21 cellular contexts compared by ENCODE assay signal in genomic region chr17:28327709-28328108, GRCh38. TPM values are rescaled to one million over a fixed set of nuclear protein-coding genes. Genes with fewer than 3 reads are reported as not detected.
DNase-seq lines count a peak whose midpoint lies in the region; ATAC-seq, FAIRE-seq and TF ChIP-seq lines count a peak whose summit lies in the region.
"Had no signal": no experiment of that assay in that cellular context is flagged by ENCODE, and none has a peak within 500 bp of the region (broad histone marks: within the 10 kb centered on the region; RNA-seq: fewer than 3 reads in every experiment).

No MANE protein-coding gene starts in this region.

- no CpG with 5 or more reads among the region's 3 CpGs for WGBS in IMR-90 (ENCODE audit: extremely low coverage in 2 of 2, insufficient read length in 1 of 2), 2 experiments
- WGBS in testis, 2 donors, result 62 to 78% methylated on average over 3 of the region's 3 CpGs

- H3K9me3 ChIP-seq in IMR-90 (ENCODE audit: control insufficient read depth, insufficient read depth, low read length) (no peaks in the 10 kb centered on the region), endothelial cell of umbilical vein (replicated peaks; ENCODE audit: control insufficient read depth, insufficient read depth, low read length) (no peaks in the 10 kb centered on the region), testis (no peaks in the 10 kb centered on the region)
- H3K9me3 ChIP-seq in CD4-positive, alpha-beta T cell (ENCODE audit: control insufficient read depth, low read length), result no peaks in the 10 kb centered on the region
- H3K9me3 ChIP-seq: body of pancreas, thyroid gland had no signal

- peaks cover 6% of the 10 kb centered on the region; the same call in 1 of the 2 replicates for H3K4me1 ChIP-seq in IMR-90 (ENCODE audit: control insufficient read depth, insufficient read depth, low read length)
- no peaks in the 10 kb centered on the region for H3K4me1 ChIP-seq in endothelial cell of umbilical vein (ENCODE audit: control insufficient read depth, extremely low read depth, insufficient read depth, low read length)
- H3K4me1 ChIP-seq in testis, result no peaks in the 10 kb centered on the region
- H3K4me1 ChIP-seq: thyroid gland had no signal

- TF ChIP-seq CTCF in IMR-90 (conservative IDR thresholded peaks at IDR 0.05; ENCODE audit: low read depth, low read length), result peak; percentile 23; the same call in 1 of the 2 replicates
- no peak for TF ChIP-seq CTCF in endothelial cell of umbilical vein (IDR thresholded peaks at IDR 0.05; ENCODE audit: extremely low read depth in 1 of 2, insufficient read depth in 1 of 2, low read depth in 1 of 2, low read length in 2 of 2)
- no peak for TF ChIP-seq CTCF in testis (IDR thresholded peaks at IDR 0.05)
- TF ChIP-seq CTCF in GM20000 (IDR thresholded peaks at IDR 0.05; ENCODE audit: extremely low read depth, missing control alignments), result no peak
- TF ChIP-seq CTCF in CD4-positive, alpha-beta T cell (IDR thresholded peaks at IDR 0.05), result no peak

- no peak overlapping the region for H4K8ac ChIP-seq in IMR-90 (ENCODE audit: low read depth in 2 of 2, low read length in 2 of 2)

- CTCF ChIA-PET in IMR-90 (lab: Yijun Ruan, JAX), result no interaction called here
- CTCF ChIA-PET in endothelial cell of umbilical vein (lab: Charles Lee), result no interaction called here
- CTCF ChIA-PET in CD4-positive, alpha-beta T cell (lab: Charles Lee), result no interaction called here

- no peak overlapping the region for H2BK20ac ChIP-seq in IMR-90 (ENCODE audit: low read depth, low read length)

- no peak overlapping the region for H3K23ac ChIP-seq in IMR-90 (ENCODE audit: low read depth, low read length)

- ATAC-seq in activated naive CD8-positive, alpha-beta T cell treated with anti-CD3 and anti-CD28 coated beads, Interleukin-2, amount 50 U/mL, for 24 hours, result no peak
- peak; percentile 62 for ATAC-seq in IMR-90 (ENCODE audit: low read depth)
- ATAC-seq in CD4-positive, alpha-beta T cell (ENCODE audit: poor library complexity), result no peak
- ATAC-seq: body of pancreas, left cardiac atrium, T-helper 17 cell had no signal

- H3K27ac ChIP-seq in IMR-90 (ENCODE audit: insufficient read depth, low read length) (no peak overlapping the region), endothelial cell of umbilical vein (ENCODE audit: insufficient read depth, low read depth, low read length) (no peak overlapping the region), testis (no peak overlapping the region)
- H3K27ac ChIP-seq in CD4-positive, alpha-beta T cell (ENCODE audit: low read depth, low read length), result no peak overlapping the region
- H3K27ac ChIP-seq: thyroid gland had no signal

- intact Hi-C loops in IMR-90 (cut with micrococcal nuclease) (loop anchor here (10.0 kb wide), 1 partner anchor 523 kb away; the partner anchor contains the start of gene NOS2), endothelial cell of umbilical vein (cut with micrococcal nuclease) (loop anchor here (1.0 kb wide), 1 partner anchor 8 kb away; the partner anchor contains the start of gene TMEM97), testis (cut with DNase I; ENCODE audit: low total_unique reads) (no loop called here)
- intact Hi-C loops in CD4-positive, alpha-beta T cell (cut with DNase I, micrococcal nuclease), result no loop called here

- H3K56ac ChIP-seq in IMR-90 (ENCODE audit: extremely low read depth, insufficient read depth, low read length), result no peak overlapping the region

- no peak overlapping the region for H2BK5ac ChIP-seq in IMR-90 (ENCODE audit: low read depth, low read length, poor library complexity, severe bottlenecking)

- no peaks in the 10 kb centered on the region for H3K9me3 Mint-ChIP-seq in activated naive CD8-positive, alpha-beta T cell treated with anti-CD3 and anti-CD28 coated beads, Interleukin-2, amount 50 U/mL, for 24 hours
- no peaks in the 10 kb centered on the region for H3K9me3 Mint-ChIP-seq in activated naive CD8-positive, alpha-beta T cell treated with anti-CD3 and anti-CD28 coated beads for 36 hours
- H3K9me3 Mint-ChIP-seq in CD4-positive, alpha-beta T cell, result no peaks in the 10 kb centered on the region
- H3K9me3 Mint-ChIP-seq: activated CD4-positive, alpha-beta T cell treated with anti-CD3 and anti-CD28 coated beads, Interleukin-2, amount 10 ng/mL, durations not matched to agents 24 days and 14 days; activated T-helper 2 cell treated with anti-CD3 and anti-CD28 coated beads, Interferon-gamma antibody, Interleukin-2, Interleukin-4, amounts not matched to agents 10 μg/mL and 5 μg/mL and 100 μg/mL, durations not matched to agents 14 hours and 24 hours and 36 hours had no signal

- H4K20me1 ChIP-seq in IMR-90 (ENCODE audit: insufficient read depth, low read length), result peaks cover 2% of the 10 kb centered on the region; the same call in 1 of the 2 replicates
- no peaks in the 10 kb centered on the region for H4K20me1 ChIP-seq in endothelial cell of umbilical vein (replicated peaks; ENCODE audit: control insufficient read depth, extremely low read depth, insufficient read depth, low read length)

- H3K36me3 ChIP-seq in IMR-90 (ENCODE audit: control insufficient read depth, insufficient read depth, low read length), result peaks cover 32% of the 10 kb centered on the region
- peaks cover 16 to 19% of the 10 kb centered on the region in 2 experiments for H3K36me3 ChIP-seq in endothelial cell of umbilical vein (ENCODE audit: control insufficient read depth in 2 of 2, extremely low read depth in 1 of 2, insufficient read depth in 2 of 2, low read length in 2 of 2)
- no peaks in the 10 kb centered on the region for H3K36me3 ChIP-seq in testis (ENCODE audit: low read depth, missing control alignments)

- TF ChIP-seq RAD21 in IMR-90 (IDR thresholded peaks at IDR 0.05; ENCODE audit: low read length), result 0 out of 2 replicates have a peak, but pooled peaks have one; percentile 26

- no peak overlapping the region for H2AK9ac ChIP-seq in IMR-90 (replicated peaks; ENCODE audit: low read depth, low read length, poor library complexity)

- H3K4me2 ChIP-seq in IMR-90 (ENCODE audit: low read depth, low read length) (no peak overlapping the region), endothelial cell of umbilical vein (ENCODE audit: insufficient read depth, low read length) (no peak overlapping the region)

- no peak overlapping the region for H2BK120ac ChIP-seq in IMR-90 (ENCODE audit: low read depth, low read length)

- H3K36me3 Mint-ChIP-seq in activated naive CD8-positive, alpha-beta T cell treated with anti-CD3 and anti-CD28 coated beads, Interleukin-2, amount 50 U/mL, for 24 hours (ENCODE audit: low read depth), result peaks cover 21% of the 10 kb centered on the region
- H3K36me3 Mint-ChIP-seq in activated naive CD8-positive, alpha-beta T cell treated with anti-CD3 and anti-CD28 coated beads for 36 hours, result peaks cover 15% of the 10 kb centered on the region
- H3K36me3 Mint-ChIP-seq in CD4-positive, alpha-beta T cell (ENCODE audit: low read depth), result peaks cover 57% of the 10 kb centered on the region

- H3K79me2 ChIP-seq in endothelial cell of umbilical vein (ENCODE audit: control insufficient read depth, insufficient read depth, low read length), result peaks cover 11% of the 10 kb centered on the region

- no TSS peak for BruUV-seq in IMR-90 (replicated peaks; lab: Mats Ljungman, UMichigan)
- BruUV-seq in endothelial cell of umbilical vein (replicated peaks; lab: Mats Ljungman, UMichigan), result no TSS peak

- peak; percentile 59 for FAIRE-seq in endothelial cell of umbilical vein (lab: Jason Lieb, UNC)
- FAIRE-seq: endometrium, GM19239 had no signal

- H2BK15ac ChIP-seq in IMR-90 (ENCODE audit: low read depth, low read length), result no peak overlapping the region

- H2AFZ ChIP-seq in IMR-90 (replicated peaks; ENCODE audit: low read length, poor library complexity) (no peak overlapping the region), endothelial cell of umbilical vein (ENCODE audit: low read depth, low read length) (no peak overlapping the region)

- dilution Hi-C loops in IMR-90 (cut with HindIII; ENCODE audit: low sequenced_read_pairs, unreplicated experiment) (no loop called here), endothelial cell of umbilical vein (cut with MboI; ENCODE audit: extremely low pct_ligation_motif_present, low sequenced_read_pairs) (no loop called here)

- H3K27me3 Mint-ChIP-seq in activated naive CD8-positive, alpha-beta T cell treated with anti-CD3 and anti-CD28 coated beads, Interleukin-2, amount 50 U/mL, for 24 hours, result no peaks in the 10 kb centered on the region
- no peaks in the 10 kb centered on the region for H3K27me3 Mint-ChIP-seq in activated naive CD8-positive, alpha-beta T cell treated with anti-CD3 and anti-CD28 coated beads for 36 hours
- H3K27me3 Mint-ChIP-seq in CD4-positive, alpha-beta T cell, result no peaks in the 10 kb centered on the region
- H3K27me3 Mint-ChIP-seq: activated CD4-positive, alpha-beta T cell treated with anti-CD3 and anti-CD28 coated beads, Interleukin-2, amount 10 ng/mL, durations not matched to agents 24 days and 14 days; T-helper 17 cell had no signal

- H3K4me3 ChIP-seq in IMR-90 (ENCODE audit: insufficient read depth, low read depth, low read length) (no peak overlapping the region), endothelial cell of umbilical vein (replicated peaks in 1 of 3; ENCODE audit: insufficient read depth in 1 of 3, low read depth in 1 of 3, low read length in 3 of 3) (no peak overlapping the region), testis (no peak overlapping the region)
- H3K4me3 ChIP-seq: body of pancreas, thyroid gland had no signal

- in situ Hi-C loops in IMR-90 (cut with MboI; ENCODE audit: low sequenced_read_pairs), result loop anchor here (10.0 to 25.0 kb wide), 2 partner anchors 283 to 790 kb away; partner anchors contain the start of gene NLK

- no peak for TF ChIP-seq POLR2A in IMR-90 (IDR thresholded peaks at IDR 0.05; ENCODE audit: low read depth, low read length)
- no peak for TF ChIP-seq POLR2A in endothelial cell of umbilical vein (IDR thresholded peaks at IDR 0.05; ENCODE audit: low read depth, low read length)
- TF ChIP-seq POLR2A in testis (IDR thresholded peaks at IDR 0.05), result no peak

- no peak overlapping the region for H3K18ac ChIP-seq in IMR-90 (ENCODE audit: low read depth, low read length)

- H3K4ac ChIP-seq in IMR-90 (ENCODE audit: low read depth, low read length), result no peak overlapping the region

- POLR2A ChIA-PET in IMR-90 (lab: Charles Lee; ENCODE audit: unreplicated experiment), result no interaction called here
- POLR2A ChIA-PET in endothelial cell of umbilical vein (lab: Charles Lee), result no interaction called here
- POLR2A ChIA-PET in CD4-positive, alpha-beta T cell (lab: Charles Lee), result no interaction called here

- H3K79me1 ChIP-seq in IMR-90 (ENCODE audit: low read depth in 1 of 2, low read length in 2 of 2), result peaks cover 25 to 42% of the 10 kb centered on the region in 2 experiments

- no peak overlapping the region for H2AK5ac ChIP-seq in IMR-90 (ENCODE audit: low read depth, low read length)

- H3K27me3 ChIP-seq in IMR-90 (ENCODE audit: control insufficient read depth, insufficient read depth, low read length) (no peaks in the 10 kb centered on the region), endothelial cell of umbilical vein (ENCODE audit: control insufficient read depth in 2 of 2, insufficient read depth in 2 of 2, low read length in 2 of 2) (no peaks in the 10 kb centered on the region), testis (no peaks in the 10 kb centered on the region)
- no peaks in the 10 kb centered on the region for H3K27me3 ChIP-seq in CD4-positive, alpha-beta T cell (ENCODE audit: control insufficient read depth, insufficient read depth, low read length)
- H3K27me3 ChIP-seq: body of pancreas, thyroid gland had no signal

- peaks cover 20% of the 10 kb centered on the region for H3K4me1 Mint-ChIP-seq in activated naive CD8-positive, alpha-beta T cell treated with anti-CD3 and anti-CD28 coated beads, Interleukin-2, amount 50 U/mL, for 24 hours
- peaks cover 21% of the 10 kb centered on the region for H3K4me1 Mint-ChIP-seq in activated naive CD8-positive, alpha-beta T cell treated with anti-CD3 and anti-CD28 coated beads for 36 hours
- H3K4me1 Mint-ChIP-seq in CD4-positive, alpha-beta T cell (ENCODE audit: low read depth), result peaks cover 7% of the 10 kb centered on the region

- H3K14ac ChIP-seq in IMR-90 (replicated peaks; ENCODE audit: low read depth, low read length), result no peak overlapping the region

- H3K27ac Mint-ChIP-seq in activated naive CD8-positive, alpha-beta T cell treated with anti-CD3 and anti-CD28 coated beads, Interleukin-2, amount 50 U/mL, for 24 hours, result peak overlapping the region; percentile 33
- H3K27ac Mint-ChIP-seq in activated naive CD8-positive, alpha-beta T cell treated with anti-CD3 and anti-CD28 coated beads for 36 hours, result no peak overlapping the region
- H3K27ac Mint-ChIP-seq in CD4-positive, alpha-beta T cell, result no peak overlapping the region
- H3K27ac Mint-ChIP-seq: activated CD4-positive, alpha-beta T cell treated with anti-CD3 and anti-CD28 coated beads, Interleukin-2, amount 10 ng/mL, durations not matched to agents 24 days and 14 days; T-helper 17 cell had no signal

- no peak overlapping the region for H4K5ac ChIP-seq in IMR-90 (ENCODE audit: low read depth, low read length)

- DNase-seq in activated naive CD8-positive, alpha-beta T cell treated with anti-CD3 and anti-CD28 coated beads, Interleukin-2, amount 50 U/mL, for 24 hours, result no peak
- DNase-seq in activated naive CD8-positive, alpha-beta T cell treated with anti-CD3 and anti-CD28 coated beads for 36 hours, result no peak
- DNase-seq in IMR-90 (peak; percentile 37), endothelial cell of umbilical vein (ENCODE audit: low read depth, low spot score) (no peak), testis (peak; percentile 2), NCI-H446 (lab: John Stamatoyannopoulos, UW) (no peak), GM20000 (ENCODE audit: low spot score) (no peak)
- no peak for DNase-seq in CD4-positive, alpha-beta T cell
- DNase-seq: activated CD4-positive, alpha-beta T cell treated with anti-CD3 and anti-CD28 coated beads, Interleukin-2, amount 10 ng/mL, durations not matched to agents 24 days and 14 days; body of pancreas; GOT3; left cardiac atrium; NCI-H187 treated with DMSO at 0.1 percent for 48 hours; NCI-H526; T-helper 17 cell; thyroid gland had no signal

- H4K91ac ChIP-seq in IMR-90 (ENCODE audit: insufficient read depth, low read depth, low read length), result no peak overlapping the region

- no peak overlapping the region for H3K4me3 Mint-ChIP-seq in activated naive CD8-positive, alpha-beta T cell treated with anti-CD3 and anti-CD28 coated beads, Interleukin-2, amount 50 U/mL, for 24 hours
- H3K4me3 Mint-ChIP-seq in activated naive CD8-positive, alpha-beta T cell treated with anti-CD3 and anti-CD28 coated beads for 36 hours, result no peak overlapping the region
- H3K4me3 Mint-ChIP-seq in CD4-positive, alpha-beta T cell, result no peak overlapping the region
- H3K4me3 Mint-ChIP-seq: activated CD4-positive, alpha-beta T cell treated with anti-CD3 and anti-CD28 coated beads, Interleukin-2, amount 10 ng/mL, durations not matched to agents 24 days and 14 days; T-helper 17 cell had no signal

- no peaks in the 10 kb centered on the region for H3K9me1 ChIP-seq in IMR-90 (ENCODE audit: insufficient read depth, low read length)
- no peaks in the 10 kb centered on the region for H3K9me1 ChIP-seq in endothelial cell of umbilical vein (replicated peaks; ENCODE audit: control insufficient read depth, extremely low read depth, insufficient read depth, low read length)

- no peak overlapping the region for H3K9ac ChIP-seq in IMR-90 (ENCODE audit: low read depth, low read length)
- H3K9ac ChIP-seq in endothelial cell of umbilical vein (replicated peaks; ENCODE audit: extremely low read depth, insufficient read depth, low read length), result no peak overlapping the region

RNA-seq across cellular contexts. Expression of gene IFT20, which starts 7.6 kb away (rescaled TPM):
- total RNA-seq in activated naive CD8-positive, alpha-beta T cell treated with anti-CD3 and anti-CD28 coated beads for 36 hours, result 10 to 100 TPM; 17.0 to 21.4 TPM
- 25.5 and 37.8 TPM in 2 replicates for total RNA-seq in IMR-90 (2012; rRNA removed)
- 40.0 and 46.3 TPM in 2 replicates for polyA plus RNA-seq in IMR-90 (2012; rRNA removed)
- 30.3 and 41.1 TPM in 2 replicates for polyA plus RNA-seq in IMR-90 (2012; cell fraction: cytosol; rRNA removed)
- 84.5 and 162 TPM in 2 replicates for polyA plus RNA-seq in IMR-90 (2012; cell fraction: nucleus; rRNA removed; ENCODE audit: low replicate concordance)
- 36.3 and 45.0 TPM in 2 replicates for total RNA-seq in endothelial cell of umbilical vein
- 19.2 and 26.5 TPM in 2 replicates for polyA plus RNA-seq in endothelial cell of umbilical vein
- polyA plus RNA-seq in endothelial cell of umbilical vein (2011; cell fraction: cytosol; rRNA removed), result 29.0 and 34.7 TPM in 2 replicates
- 64.3 and 72.0 TPM in 2 replicates for polyA plus RNA-seq in endothelial cell of umbilical vein (2011; cell fraction: nucleus; rRNA removed)
- polyA plus RNA-seq in endothelial cell of umbilical vein (2012), result 53.7 and 59.8 TPM in 2 replicates
- polyA minus RNA-seq in endothelial cell of umbilical vein, result 11.3 and 18.4 TPM in 2 replicates
- polyA minus RNA-seq in endothelial cell of umbilical vein (2011; cell fraction: cytosol; rRNA and poly(A)+ RNA removed), result 7.7 TPM
- polyA minus RNA-seq in endothelial cell of umbilical vein (2011; cell fraction: nucleus; rRNA and poly(A)+ RNA removed), result 13.6 and 20.6 TPM in 2 replicates
- 10 to 100 TPM; 79.8 to 94.8 TPM for total RNA-seq in testis
- 104 TPM for polyA plus RNA-seq in testis (ENCODE audit: insufficient read depth, low read depth, low replicate concordance)
- total RNA-seq in CD4-positive, alpha-beta T cell, result 10 to 100 TPM; 52.6 to 53.1 TPM

RNA-seq across cellular contexts. Expression of gene TNFAIP1, which starts 7.9 kb away (rescaled TPM):
- total RNA-seq in activated naive CD8-positive, alpha-beta T cell treated with anti-CD3 and anti-CD28 coated beads for 36 hours, result 10 to 100 TPM; 22.2 to 23.2 TPM
- 45.3 and 49.1 TPM in 2 replicates for total RNA-seq in IMR-90 (2012; rRNA removed)
- polyA plus RNA-seq in IMR-90 (2012; rRNA removed), result 62.9 and 75.9 TPM in 2 replicates
- polyA plus RNA-seq in IMR-90 (2012; cell fraction: cytosol; rRNA removed), result 34.5 and 53.3 TPM in 2 replicates
- polyA plus RNA-seq in IMR-90 (2012; cell fraction: nucleus; rRNA removed; ENCODE audit: low replicate concordance), result 93.6 and 106 TPM in 2 replicates
- total RNA-seq in endothelial cell of umbilical vein, result 79.5 and 89.6 TPM in 2 replicates
- polyA plus RNA-seq in endothelial cell of umbilical vein, result 85.7 and 101 TPM in 2 replicates
- 71.6 and 78.1 TPM in 2 replicates for polyA plus RNA-seq in endothelial cell of umbilical vein (2011; cell fraction: cytosol; rRNA removed)
- polyA plus RNA-seq in endothelial cell of umbilical vein (2011; cell fraction: nucleus; rRNA removed), result 127 and 149 TPM in 2 replicates
- 76.8 and 87.4 TPM in 2 replicates for polyA plus RNA-seq in endothelial cell of umbilical vein (2012)
- 176 and 200 TPM in 2 replicates for polyA minus RNA-seq in endothelial cell of umbilical vein
- polyA minus RNA-seq in endothelial cell of umbilical vein (2011; cell fraction: cytosol; rRNA and poly(A)+ RNA removed), result 50.8 TPM
- 68.3 and 109 TPM in 2 replicates for polyA minus RNA-seq in endothelial cell of umbilical vein (2011; cell fraction: nucleus; rRNA and poly(A)+ RNA removed)
- total RNA-seq in testis, result 10 to 100 TPM; 42.9 to 65.7 TPM
- 41.8 TPM for polyA plus RNA-seq in testis (ENCODE audit: insufficient read depth, low read depth, low replicate concordance)
- 10 to 100 TPM in 1 of 2 experiments, 1 to 10 TPM in 1; 9.5 to 12.1 TPM for total RNA-seq in CD4-positive, alpha-beta T cell

RNA-seq across cellular contexts. Expression of gene TMEM97, which starts 8.7 kb away (rescaled TPM):
- total RNA-seq in activated naive CD8-positive, alpha-beta T cell treated with anti-CD3 and anti-CD28 coated beads for 36 hours, result 10 to 100 TPM; 58.1 to 58.2 TPM
- total RNA-seq in IMR-90 (2012; rRNA removed) (21.3 and 23.1 TPM in 2 replicates), endothelial cell of umbilical vein (43.5 and 51.7 TPM in 2 replicates), testis (100 to 1,000 TPM; 118 to 139 TPM)
- polyA plus RNA-seq in IMR-90 (2012; rRNA removed) (10.4 and 12.3 TPM in 2 replicates), endothelial cell of umbilical vein (27.0 and 30.7 TPM in 2 replicates), testis (ENCODE audit: insufficient read depth, low read depth, low replicate concordance) (108 TPM)
- polyA plus RNA-seq in IMR-90 (2012; cell fraction: cytosol; rRNA removed), result 5.1 and 8.9 TPM in 2 replicates
- polyA plus RNA-seq in IMR-90 (2012; cell fraction: nucleus; rRNA removed; ENCODE audit: low replicate concordance), result 1.6 and 2.6 TPM in 2 replicates
- 24.7 and 27.1 TPM in 2 replicates for polyA plus RNA-seq in endothelial cell of umbilical vein (2011; cell fraction: cytosol; rRNA removed)
- polyA plus RNA-seq in endothelial cell of umbilical vein (2011; cell fraction: nucleus; rRNA removed), result 9.0 and 13.4 TPM in 2 replicates
- 16.9 and 21.6 TPM in 2 replicates for polyA plus RNA-seq in endothelial cell of umbilical vein (2012)
- 50.7 and 53.2 TPM in 2 replicates for polyA minus RNA-seq in endothelial cell of umbilical vein
- polyA minus RNA-seq in endothelial cell of umbilical vein (2011; cell fraction: cytosol; rRNA and poly(A)+ RNA removed), result 52.7 TPM
- polyA minus RNA-seq in endothelial cell of umbilical vein (2011; cell fraction: nucleus; rRNA and poly(A)+ RNA removed), result 9.1 and 14.0 TPM in 2 replicates
- 1 to 10 TPM; 2.6 to 3.7 TPM for total RNA-seq in CD4-positive, alpha-beta T cell

RNA-seq across cellular contexts. Expression of gene POLDIP2, which starts 29.6 kb away (rescaled TPM):
- 100 to 1,000 TPM; 125 to 126 TPM for total RNA-seq in activated naive CD8-positive, alpha-beta T cell treated with anti-CD3 and anti-CD28 coated beads for 36 hours
- total RNA-seq in IMR-90 (2012; rRNA removed) (58.3 and 66.7 TPM in 2 replicates), endothelial cell of umbilical vein (81.0 and 85.2 TPM in 2 replicates), testis (100 to 1,000 TPM; 143 to 154 TPM)
- polyA plus RNA-seq in IMR-90 (2012; rRNA removed) (72.0 and 77.8 TPM in 2 replicates), endothelial cell of umbilical vein (82.6 and 90.3 TPM in 2 replicates), testis (ENCODE audit: insufficient read depth, low read depth, low replicate concordance) (139 TPM)
- 70.5 and 80.8 TPM in 2 replicates for polyA plus RNA-seq in IMR-90 (2012; cell fraction: cytosol; rRNA removed)
- 33.1 and 46.5 TPM in 2 replicates for polyA plus RNA-seq in IMR-90 (2012; cell fraction: nucleus; rRNA removed; ENCODE audit: low replicate concordance)
- polyA plus RNA-seq in endothelial cell of umbilical vein (2011; cell fraction: cytosol; rRNA removed), result 82.3 and 91.8 TPM in 2 replicates
- 47.2 and 50.1 TPM in 2 replicates for polyA plus RNA-seq in endothelial cell of umbilical vein (2011; cell fraction: nucleus; rRNA removed)
- polyA plus RNA-seq in endothelial cell of umbilical vein (2012), result 95.9 and 115 TPM in 2 replicates
- 77.3 and 80.7 TPM in 2 replicates for polyA minus RNA-seq in endothelial cell of umbilical vein
- polyA minus RNA-seq in endothelial cell of umbilical vein (2011; cell fraction: cytosol; rRNA and poly(A)+ RNA removed), result 86.2 TPM
- 16.5 and 17.9 TPM in 2 replicates for polyA minus RNA-seq in endothelial cell of umbilical vein (2011; cell fraction: nucleus; rRNA and poly(A)+ RNA removed)
- total RNA-seq in CD4-positive, alpha-beta T cell, result 10 to 100 TPM; 22.1 to 23.9 TPM

RNA-seq across cellular contexts. Expression of gene SEBOX, which starts 37.3 kb away (rescaled TPM):
- total RNA-seq in activated naive CD8-positive, alpha-beta T cell treated with anti-CD3 and anti-CD28 coated beads for 36 hours, result not detected
- not detected in 2 replicates for total RNA-seq in IMR-90 (2012; rRNA removed)
- not detected in 2 replicates for polyA plus RNA-seq in IMR-90 (2012; rRNA removed)
- not detected in 2 replicates for polyA plus RNA-seq in IMR-90 (2012; cell fraction: cytosol; rRNA removed)
- polyA plus RNA-seq in IMR-90 (2012; cell fraction: nucleus; rRNA removed; ENCODE audit: low replicate concordance), result not detected in 2 replicates
- total RNA-seq in endothelial cell of umbilical vein, result not detected in 2 replicates
- polyA plus RNA-seq in endothelial cell of umbilical vein, result not detected in 2 replicates
- not detected in 2 replicates for polyA plus RNA-seq in endothelial cell of umbilical vein (2011; cell fraction: cytosol; rRNA removed)
- not detected in 2 replicates for polyA plus RNA-seq in endothelial cell of umbilical vein (2011; cell fraction: nucleus; rRNA removed)
- not detected in 2 replicates for polyA plus RNA-seq in endothelial cell of umbilical vein (2012)
- polyA minus RNA-seq in endothelial cell of umbilical vein, result not detected in 2 replicates
- not detected for polyA minus RNA-seq in endothelial cell of umbilical vein (2011; cell fraction: cytosol; rRNA and poly(A)+ RNA removed)
- polyA minus RNA-seq in endothelial cell of umbilical vein (2011; cell fraction: nucleus; rRNA and poly(A)+ RNA removed), result not detected in 2 replicates
- not detected for total RNA-seq in testis
- not detected for polyA plus RNA-seq in testis (ENCODE audit: insufficient read depth, low read depth, low replicate concordance)
- total RNA-seq in CD4-positive, alpha-beta T cell, result not detected
- total RNA-seq: activated CD4-positive, alpha-beta T cell treated with anti-CD3 and anti-CD28 coated beads, Interleukin-2, amount 10 ng/mL, durations not matched to agents 24 days and 14 days; activated T-helper 2 cell treated with anti-CD3 and anti-CD28 coated beads, Interferon-gamma antibody, Interleukin-2, Interleukin-4, amounts not matched to agents 10 μg/mL and 5 μg/mL and 100 μg/mL, durations not matched to agents 14 hours and 24 hours and 36 hours; body of pancreas; G401; left cardiac atrium; RPMI7951; T-helper 17 cell; thyroid gland had no signal

Comparison
In these comparisons a context has a peak if more than half of its experiments do, and no peak if none do; other contexts are left out.
1. DNase-seq: peak in IMR-90 (single experiment) and testis (single experiment); none in activated naive CD8-positive, alpha-beta T cell treated with anti-CD3 and anti-CD28 coated beads, Interleukin-2, amount 50 U/mL, for 24 hours (single experiment), activated naive CD8-positive, alpha-beta T cell treated with anti-CD3 and anti-CD28 coated beads for 36 hours (single experiment), endothelial cell of umbilical vein (single experiment), NCI-H446 (0 of 2), GM20000 (single experiment) and CD4-positive, alpha-beta T cell (0 of 10).
2. intact Hi-C loops: an anchor here in IMR-90 (10.0 kb wide) and endothelial cell of umbilical vein (1.0 kb wide); none called in testis and CD4-positive, alpha-beta T cell.